ENCODE assay signal across 16 cellular contexts in genomic region chr9:131724678-131725077, GRCh38. TPM values are rescaled to one million over a fixed set of nuclear protein-coding genes. Genes with fewer than 3 reads are reported as not detected.
DNase-seq lines count a peak whose midpoint lies in the region; ATAC-seq and TF ChIP-seq lines count a peak whose summit lies in the region.
"Had no signal": no experiment of that assay in that cellular context is flagged by ENCODE, and none has a peak within 500 bp of the region (broad histone marks: within the 10 kb centered on the region; RNA-seq: fewer than 3 reads in every experiment).

No MANE protein-coding gene starts in this region.

- peak overlapping the region; percentile 46; the same call in 1 of the 2 replicates for H3K9ac ChIP-seq in BLaER1

- H3K9me3 Mint-ChIP-seq in effector memory CD8-positive, alpha-beta T cell = no peaks in the 10 kb centered on the region

- H4K20me1 ChIP-seq in BLaER1 = peaks cover 80% of the 10 kb centered on the region

- DNase-seq in RWPE1 (ENCODE audit: low spot score) (no peak), tibial nerve (ENCODE audit: low spot score in 2 of 2) (no peak), NCI-H2029 (lab: John Stamatoyannopoulos, UW) (no peak), foreskin fibroblast (no peak)
- no peak for DNase-seq in effector memory CD8-positive, alpha-beta T cell
- DNase-seq in activated effector memory CD4-positive, alpha-beta T cell treated with Interleukin-2 at 50 U/mL for 16 hours = no peak
- DNase-seq: AML-193, hippocampal formation, left cardiac atrium had no signal

- H3K4me3 ChIP-seq in BLaER1 (peak overlapping the region; percentile 51), GM08714 (ENCODE audit: low read length) (peak overlapping the region; percentile 15; the same call in 1 of the 2 replicates), tibial nerve (no peak overlapping the region), foreskin fibroblast (ENCODE audit: low read depth in 1 of 2, low read length in 2 of 2) (no peak overlapping the region)
- H3K4me3 ChIP-seq: coronary artery, esophagus muscularis mucosa, SJSA1, thoracic aorta had no signal

- H3K9me3 ChIP-seq in BLaER1 (peaks cover 15% of the 10 kb centered on the region; the same call in 1 of the 2 replicates), tibial nerve (no peaks in the 10 kb centered on the region)
- H3K9me3 ChIP-seq: esophagus muscularis mucosa, SJSA1, thoracic aorta had no signal

- CTCF ChIA-PET in RWPE1 (lab: Yijun Ruan, JAX) = interaction anchor here (0.9 to 1.1 kb wide), 2 partner anchors 21 to 65 kb away, joined by 3 to 6 read pairs; no protein-coding TSS in a partner anchor

- TF ChIP-seq CTCF in RWPE1 (conservative IDR thresholded peaks at IDR 0.05; ENCODE audit: low read depth) (no peak), tibial nerve (IDR thresholded peaks at IDR 0.05) (no peak), foreskin fibroblast (IDR thresholded peaks at IDR 0.05; ENCODE audit: low read depth, low read length) (no peak)

- peak overlapping the region; percentile 93 to 97 for H3K27ac Mint-ChIP-seq in effector memory CD8-positive, alpha-beta T cell

- peaks cover 31% of the 10 kb centered on the region for H3K36me3 ChIP-seq in BLaER1
- H3K36me3 ChIP-seq in tibial nerve = peaks cover 0 to 4% (median 0%) of the 10 kb centered on the region in 3 donors
- H3K36me3 ChIP-seq: SJSA1, thoracic aorta had no signal

- H3K4me1 ChIP-seq in BLaER1 = peaks cover 99% of the 10 kb centered on the region
- H3K4me1 ChIP-seq in tibial nerve = peaks cover 0 to 39% (median 25%) of the 10 kb centered on the region in 4 donors

- H3K4me1 Mint-ChIP-seq in effector memory CD8-positive, alpha-beta T cell (ENCODE audit: low read depth in 2 of 2) = peaks cover 66 to 81% of the 10 kb centered on the region in 2 donors

- TF ChIP-seq EP300 in tibial nerve (IDR thresholded peaks at IDR 0.05) = no peak

- POLR2A ChIA-PET in RWPE1 (lab: Yijun Ruan, JAX; ENCODE audit: low non-redundant PET) = no interaction called here

- H3K4me3 Mint-ChIP-seq in effector memory CD8-positive, alpha-beta T cell = peak overlapping the region; percentile 21 to 53

- 75 to 82% methylated on average over 2 of the region's 2 CpGs for WGBS in tibial nerve, 2 donors

- H3K27ac ChIP-seq in BLaER1 = peak overlapping the region; percentile 73
- peak overlapping the region; percentile 18; the same call in 1 of the 2 replicates for H3K27ac ChIP-seq in RWPE1
- H3K27ac ChIP-seq in tibial nerve = peak overlapping the region in 1 of 4 donors; percentile 45
- H3K27ac ChIP-seq: coronary artery, esophagus muscularis mucosa, SJSA1, thoracic aorta had no signal

- no peaks in the 10 kb centered on the region for H3K27me3 ChIP-seq in BLaER1
- H3K27me3 ChIP-seq in tibial nerve = no peaks in the 10 kb centered on the region
- H3K27me3 ChIP-seq: esophagus muscularis mucosa, SJSA1 had no signal

- H3K36me3 Mint-ChIP-seq in effector memory CD8-positive, alpha-beta T cell (ENCODE audit: insufficient read depth) = peaks cover 34% of the 10 kb centered on the region

- TF ChIP-seq POLR2A in tibial nerve (IDR thresholded peaks at IDR 0.05) = no peak

- ATAC-seq in effector memory CD8-positive, alpha-beta T cell (replicated peaks) = no peak
- ATAC-seq: left cardiac atrium had no signal

- no peaks in the 10 kb centered on the region for H3K27me3 Mint-ChIP-seq in effector memory CD8-positive, alpha-beta T cell
- H3K27me3 Mint-ChIP-seq: progenitor cell of endocrine pancreas had no signal

- peak overlapping the region; percentile 98 for H3K4me2 ChIP-seq in BLaER1

RNA-seq across cellular contexts. Expression of gene RAPGEF1, which starts 15.2 kb away (rescaled TPM):
- total RNA-seq in tibial nerve = 10 to 100 TPM; 32.0 to 57.3 (median 38.9) TPM

Comparison
In these comparisons a context has a peak if more than half of its experiments do, and no peak if none do; other contexts are left out.
1. H3K4me3 ChIP-seq: peak in BLaER1 (single experiment) and GM08714 (single experiment); none in tibial nerve (0 of 4) and foreskin fibroblast (0 of 2).